ENCODE assay signal across 11 cellular contexts in the genomic region with DNA sequence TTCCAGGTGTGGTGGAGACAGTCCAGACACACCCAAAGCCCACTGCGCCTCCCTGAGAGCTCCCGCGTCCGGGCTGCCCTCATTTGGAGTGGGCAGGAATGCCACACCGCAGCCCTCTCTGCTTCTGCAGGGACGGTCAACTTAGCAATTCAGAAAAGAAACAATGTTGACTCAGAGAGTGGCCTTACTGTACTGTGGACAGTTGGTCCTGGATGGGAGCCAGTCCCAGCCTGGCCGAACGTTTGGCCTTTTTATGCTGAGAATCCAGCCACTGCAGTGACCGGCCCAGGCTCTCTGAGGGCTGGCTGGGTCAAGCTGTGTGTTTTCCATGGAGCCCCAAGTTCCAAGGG. TPM values are rescaled to one million over a fixed set of nuclear protein-coding genes. Genes with fewer than 3 reads are reported as not detected.
DNase-seq lines count a peak whose midpoint lies in the region; ATAC-seq and TF ChIP-seq lines count a peak whose summit lies in the region.
"Had no signal": no experiment of that assay in that cellular context is flagged by ENCODE, and none has a peak within 500 bp of the region (broad histone marks: within the 10 kb centered on the region; RNA-seq: fewer than 3 reads in every experiment).

No MANE protein-coding gene starts in this region.

- H3K79me2 ChIP-seq in osteoblast (ENCODE audit: insufficient read depth, low read length) = peaks cover 100% of the 10 kb centered on the region

- ATAC-seq in gastroesophageal sphincter = peak; percentile 11
- no peak for ATAC-seq in GM21367 (IDR thresholded peaks at IDR 0.05; ENCODE audit: unreplicated experiment)
- no peak for ATAC-seq in HG02970 (IDR thresholded peaks at IDR 0.05; ENCODE audit: low FRiP score, unreplicated experiment)
- ATAC-seq: GM12878 had no signal

- peak overlapping the region; percentile 33 for H3K4me2 ChIP-seq in osteoblast (ENCODE audit: insufficient read depth, low read length)

- WGBS in gastroesophageal sphincter (ENCODE audit: low coverage in 1 of 2), 2 donors = 0 to 30% methylated on average over 2 to 9 of the region's 9 CpGs

- TF ChIP-seq CTCF in gastroesophageal sphincter (IDR thresholded peaks at IDR 0.05) = no peak
- no peak for TF ChIP-seq CTCF in osteoblast (IDR thresholded peaks at IDR 0.05; ENCODE audit: extremely low read depth, low read depth, low read length)

- H3K9ac ChIP-seq in adipocyte (ENCODE audit: low read length) = no peak overlapping the region

- no peaks in the 10 kb centered on the region for H3K27me3 ChIP-seq in adipocyte (replicated peaks; ENCODE audit: control insufficient read depth, insufficient read depth, low read length)
- no peaks in the 10 kb centered on the region for H3K27me3 ChIP-seq in gastroesophageal sphincter
- H3K27me3 ChIP-seq in osteoblast (ENCODE audit: insufficient read depth, low read length) = no peaks in the 10 kb centered on the region

- H3K4me3 ChIP-seq in adipocyte (ENCODE audit: low read length) = no peak overlapping the region
- no peak overlapping the region for H3K4me3 ChIP-seq in gastroesophageal sphincter
- no peak overlapping the region for H3K4me3 ChIP-seq in osteoblast (ENCODE audit: insufficient read depth, low read length)
- H3K4me3 ChIP-seq: GM12878 had no signal

- no peaks in the 10 kb centered on the region for H3K9me3 ChIP-seq in adipocyte (ENCODE audit: control insufficient read depth, low read length)
- H3K9me3 ChIP-seq in gastroesophageal sphincter = no peaks in the 10 kb centered on the region
- H3K9me3 ChIP-seq in osteoblast (ENCODE audit: low read depth, low read length) = no peaks in the 10 kb centered on the region

- peaks cover 100% of the 10 kb centered on the region for H4K20me1 ChIP-seq in osteoblast (ENCODE audit: insufficient read depth, low read length)

- peak; percentile 10 for DNase-seq in D341Med (ENCODE audit: low spot score)
- DNase-seq in adipocyte (ENCODE audit: low read depth) = peak; percentile 61
- DNase-seq in osteoblast (ENCODE audit: insufficient read length, low spot score, missing footprints) = peak; percentile 99
- DNase-seq in HUDEP-2 (lab: John Stamatoyannopoulos, UW; ENCODE audit: unreplicated experiment in 76 of 76) = no peak
- no peak for DNase-seq in cortex of kidney (lab: John Stamatoyannopoulos, UW)
- DNase-seq: CD4-positive, alpha-beta T cell; Kasumi-1 had no signal

- peaks cover 7% of the 10 kb centered on the region for H3K36me3 ChIP-seq in adipocyte (ENCODE audit: control insufficient read depth, insufficient read depth, low read length, severe bottlenecking)
- peaks cover 0 to 11% of the 10 kb centered on the region in 2 donors for H3K36me3 ChIP-seq in gastroesophageal sphincter
- peaks cover 63% of the 10 kb centered on the region for H3K36me3 ChIP-seq in osteoblast (ENCODE audit: insufficient read depth, low read length)

- H3K27ac ChIP-seq in gastroesophageal sphincter = peak overlapping the region in 3 of 4 donors; percentile 73 to 80 (median 76)
- peak overlapping the region; percentile 29 for H3K27ac ChIP-seq in osteoblast (ENCODE audit: low read depth, low read length)

- TF ChIP-seq POLR2A in gastroesophageal sphincter (IDR thresholded peaks at IDR 0.05) = no peak

- H2AFZ ChIP-seq in osteoblast (ENCODE audit: low read length) = no peak overlapping the region

- H3K4me1 ChIP-seq in adipocyte (ENCODE audit: control insufficient read depth, insufficient read depth, low read length) (peaks cover 32% of the 10 kb centered on the region), gastroesophageal sphincter (peaks cover 8 to 100% (median 62%) of the 10 kb centered on the region in 3 donors), osteoblast (ENCODE audit: insufficient read depth, low read length) (peaks cover 64% of the 10 kb centered on the region)

- no peak for TF ChIP-seq EP300 in gastroesophageal sphincter (IDR thresholded peaks at IDR 0.05)

RNA-seq across cellular contexts. Expression of gene GAS6, which starts 7.2 kb away (rescaled TPM):
- 100 to 1,000 TPM; 132 to 392 (median 217) TPM for total RNA-seq in gastroesophageal sphincter
- 417 and 480 TPM in 2 replicates for total RNA-seq in osteoblast

Comparison
In these comparisons a context has a peak if more than half of its experiments do, and no peak if none do; other contexts are left out.
1. DNase-seq: peak in D341Med (single experiment), adipocyte (single experiment) and osteoblast (single experiment); none in HUDEP-2 (0 of 76) and cortex of kidney (single experiment).